1 cellular context compared by ENCODE assay signal in genomic region chr22:48893288-48894063, GRCh38.
TF ChIP-seq lines count a peak whose summit lies in the region.

No MANE protein-coding gene starts in this region.

TF ChIP-seq in GM23338, 12 proteins besides CTCF, POLR2A, EP300 and RAD21 (continued from another document):
- no peak for TF ChIP-seq ZNF462 (CRISPR knock-in tag; IDR thresholded peaks at IDR 0.05)
- TF ChIP-seq NANOG (IDR thresholded peaks at IDR 0.05; ENCODE audit: borderline replicate concordance): no peak
- no peak for TF ChIP-seq EZH2phosphoT487 (IDR thresholded peaks at IDR 0.05; ENCODE audit: unreplicated experiment)
- no peak for TF ChIP-seq REST (IDR thresholded peaks at IDR 0.05; ENCODE audit: unreplicated experiment)
- TF ChIP-seq CREB1 (CRISPR knock-in tag; IDR thresholded peaks at IDR 0.05; ENCODE audit: low read depth): no peak
- TF ChIP-seq POLR2AphosphoS5 (IDR thresholded peaks at IDR 0.05; ENCODE audit: low read depth): no peak
- TF ChIP-seq EZH2 (IDR thresholded peaks at IDR 0.05; ENCODE audit: low read depth, unreplicated experiment): no peak
- no peak for TF ChIP-seq ETS1 (IDR thresholded peaks at IDR 0.05)
- TF ChIP-seq STAT1 (IDR thresholded peaks at IDR 0.05; ENCODE audit: unreplicated experiment): no peak
- no peak for TF ChIP-seq JUNB (IDR thresholded peaks at IDR 0.05; ENCODE audit: unreplicated experiment)
- no peak for TF ChIP-seq ZNF114 (CRISPR knock-in tag; IDR thresholded peaks at IDR 0.05)
